ENCODE assay signal across 10 cellular contexts in the genomic region with DNA sequence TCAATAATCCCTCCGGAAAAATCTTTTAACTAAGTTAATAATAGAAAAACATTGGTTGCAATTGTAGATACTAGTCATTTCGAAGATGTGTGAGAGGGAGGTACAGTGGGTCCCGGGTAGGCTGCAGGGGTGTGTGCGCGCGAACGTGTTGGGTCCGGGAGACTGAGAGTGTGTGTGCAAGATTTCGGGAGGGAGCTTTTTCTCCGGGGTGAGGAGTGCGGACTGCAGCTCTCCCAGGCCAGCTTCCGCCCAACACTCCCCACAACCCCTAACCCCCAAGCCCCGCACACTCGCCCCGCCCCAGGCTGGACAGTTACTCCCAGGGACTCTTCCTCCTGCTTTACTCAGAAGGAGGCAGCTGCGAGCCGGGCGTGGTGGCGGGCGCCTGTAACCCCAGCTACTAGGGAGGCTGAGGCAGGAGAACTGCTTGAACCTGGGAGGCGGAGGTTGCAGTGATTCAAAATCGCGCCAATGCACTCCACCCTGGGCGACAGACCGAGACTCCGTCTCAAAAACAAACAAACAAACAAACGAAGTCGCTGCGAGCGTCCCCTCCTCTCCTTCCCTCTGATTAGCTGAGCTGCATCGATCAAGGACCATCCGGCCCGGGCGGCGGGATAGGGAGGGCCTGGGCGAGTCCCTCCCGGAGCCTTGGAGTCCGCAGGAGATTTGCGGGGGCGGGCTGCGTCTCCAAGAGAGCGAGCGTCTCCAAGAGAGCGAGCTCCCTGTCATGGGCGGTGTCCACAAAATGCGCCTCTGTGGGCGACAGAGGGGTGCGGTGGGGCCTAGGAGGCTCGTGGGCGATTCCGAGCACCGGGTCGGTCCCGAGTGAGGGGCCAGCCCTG. TPM values are rescaled to one million over a fixed set of nuclear protein-coding genes. Genes with fewer than 3 reads are reported as not detected.
DNase-seq lines count a peak whose midpoint lies in the region; ATAC-seq lines count a peak whose summit lies in the region.
"Had no signal": no experiment of that assay in that cellular context is flagged by ENCODE, and none has a peak within 500 bp of the region (broad histone marks: within the 10 kb centered on the region; RNA-seq: fewer than 3 reads in every experiment).

No MANE protein-coding gene starts in this region.

- H3K9me3 ChIP-seq in HUES6 (ENCODE audit: control insufficient read depth, insufficient read depth, low read depth, low read length), result no peaks in the 10 kb centered on the region
- no peaks in the 10 kb centered on the region for H3K9me3 ChIP-seq in naive thymus-derived CD4-positive, alpha-beta T cell (ENCODE audit: control insufficient read depth in 2 of 3, low read length in 3 of 3)
- H3K9me3 ChIP-seq: Caco-2, SJSA1 had no signal

- H3K9ac ChIP-seq in HUES6 (ENCODE audit: low read length), result no peak overlapping the region

- peak overlapping the region; percentile 61 for H3K4me3 ChIP-seq in HUES6 (ENCODE audit: low read depth, low read length)
- no peak overlapping the region for H3K4me3 ChIP-seq in naive thymus-derived CD4-positive, alpha-beta T cell (ENCODE audit: low read length)
- H3K4me3 ChIP-seq: SJSA1 had no signal

- peak overlapping the region in 7 of 10 donors; percentile 10 to 66 (median 49) for H3K4me3 Mint-ChIP-seq in naive thymus-derived CD4-positive, alpha-beta T cell

- CTCF ChIA-PET in naive thymus-derived CD4-positive, alpha-beta T cell (lab: Charles Lee), result interaction anchor here (0.6 kb wide), 1 partner anchor 852 kb away, joined by 3 read pairs; no protein-coding TSS in a partner anchor

- H3K36me3 ChIP-seq in HUES6 (ENCODE audit: control insufficient read depth, insufficient read depth, low read length), result no peaks in the 10 kb centered on the region
- no peaks in the 10 kb centered on the region for H3K36me3 ChIP-seq in naive thymus-derived CD4-positive, alpha-beta T cell (ENCODE audit: control insufficient read depth in 2 of 3, insufficient read depth in 3 of 3, low read length in 3 of 3)
- H3K36me3 ChIP-seq: SJSA1 had no signal

- peaks cover 47% of the 10 kb centered on the region for H3K27me3 ChIP-seq in HUES6 (ENCODE audit: control insufficient read depth, insufficient read depth, low read length)
- H3K27me3 ChIP-seq in naive thymus-derived CD4-positive, alpha-beta T cell (ENCODE audit: control insufficient read depth in 2 of 2, insufficient read depth in 2 of 2, low read length in 2 of 2), result no peaks in the 10 kb centered on the region

- POLR2A ChIA-PET in naive thymus-derived CD4-positive, alpha-beta T cell (lab: Charles Lee), result no interaction called here

- peaks cover 0 to 12% (median 7%) of the 10 kb centered on the region in 7 donors for H3K4me1 Mint-ChIP-seq in naive thymus-derived CD4-positive, alpha-beta T cell

- H3K9me3 Mint-ChIP-seq in naive thymus-derived CD4-positive, alpha-beta T cell, result peaks cover 0 to 15% (median 5%) of the 10 kb centered on the region in 11 donors

- intact Hi-C loops in naive thymus-derived CD4-positive, alpha-beta T cell (cut with micrococcal nuclease), result no loop called here

- peak; percentile 48 for ATAC-seq in esophagus mucosa
- no peak for ATAC-seq in naive thymus-derived CD4-positive, alpha-beta T cell

- H3K27ac ChIP-seq in HUES6 (ENCODE audit: low read depth, low read length), result no peak overlapping the region
- no peak overlapping the region for H3K27ac ChIP-seq in naive thymus-derived CD4-positive, alpha-beta T cell (ENCODE audit: low read depth, low read length)
- H3K27ac ChIP-seq: SJSA1 had no signal

- H3K27ac Mint-ChIP-seq in naive thymus-derived CD4-positive, alpha-beta T cell, result no peak overlapping the region

- peak; percentile 32 for DNase-seq in AG08396 (ENCODE audit: low spot score)
- DNase-seq in naive thymus-derived CD4-positive, alpha-beta T cell, result no peak
- DNase-seq in HK-2 (ENCODE audit: unreplicated experiment), result no peak
- no peak for DNase-seq in NCI-H146 (lab: John Stamatoyannopoulos, UW)
- DNase-seq in activated effector memory CD4-positive, alpha-beta T cell treated with Interleukin-2 at 50 U/mL for 16 hours, result no peak
- DNase-seq in NCI-H1436 treated with DMSO at 0.1 percent for 48 hours (lab: John Stamatoyannopoulos, UW), result no peak
- DNase-seq: Caco-2 had no signal

- peaks cover 0 to 8% (median 2%) of the 10 kb centered on the region in 5 donors for H3K36me3 Mint-ChIP-seq in naive thymus-derived CD4-positive, alpha-beta T cell

- peaks cover 72 to 84% (median 78%) of the 10 kb centered on the region in 5 donors for H3K27me3 Mint-ChIP-seq in naive thymus-derived CD4-positive, alpha-beta T cell

- no peaks in the 10 kb centered on the region for H3K4me1 ChIP-seq in HUES6 (ENCODE audit: control insufficient read depth, insufficient read depth, low read length)
- H3K4me1 ChIP-seq in naive thymus-derived CD4-positive, alpha-beta T cell (ENCODE audit: control insufficient read depth in 2 of 2, insufficient read depth in 2 of 2, low read length in 2 of 2), result no peaks in the 10 kb centered on the region
- H3K4me1 ChIP-seq: Caco-2, SJSA1 had no signal

RNA-seq across cellular contexts. Expression of gene PPM1J, which starts 28.3 kb away (rescaled TPM):
- total RNA-seq in esophagus mucosa, result 2.1 TPM
- total RNA-seq in naive thymus-derived CD4-positive, alpha-beta T cell, result 1 to 10 TPM in 1 of 5 experiments, under 1 TPM in 2, not detected in 2; 0.46 to 1.6 (median 0.50) TPM
- polyA plus RNA-seq in naive thymus-derived CD4-positive, alpha-beta T cell, result not detected
- total RNA-seq: SJSA1 had no signal

RNA-seq across cellular contexts. Expression of gene RHOC, which starts 36.5 kb away (rescaled TPM):
- total RNA-seq in esophagus mucosa, result 69.5 TPM
- 10 to 100 TPM in 3 of 5 experiments, under 1 TPM in 2; 0.57 to 89.1 (median 18.7) TPM for total RNA-seq in naive thymus-derived CD4-positive, alpha-beta T cell
- 1 to 10 TPM; 2.6 to 4.2 TPM for polyA plus RNA-seq in naive thymus-derived CD4-positive, alpha-beta T cell
